ENCODE assay signal across 17 cellular contexts in the genomic region with DNA sequence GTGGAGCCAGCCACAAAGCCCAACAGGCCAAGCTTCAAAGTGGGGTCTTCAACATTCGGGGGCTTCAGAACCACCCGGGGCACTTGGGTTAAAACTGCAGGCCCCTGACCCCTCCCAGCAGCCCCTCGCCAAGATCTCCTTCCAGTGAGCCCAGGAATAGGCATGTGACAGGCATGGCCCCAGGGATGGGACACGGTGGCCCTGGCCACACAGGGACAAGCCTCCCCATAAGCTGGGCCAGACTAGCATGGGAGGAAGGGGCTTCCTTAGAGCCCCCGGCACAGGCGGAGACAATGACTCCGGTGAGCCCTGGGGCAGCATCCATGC.
"Had no signal": no experiment of that assay in that cellular context is flagged by ENCODE, and none has a peak within 500 bp of the region (broad histone marks: within the 10 kb centered on the region; RNA-seq: fewer than 3 reads in every experiment).

No MANE protein-coding gene starts in this region.

- H3K4me1 ChIP-seq: upper lobe of right lung had no signal

- H3K36me3 ChIP-seq: right atrium auricular region, upper lobe of right lung had no signal

- H3K27ac ChIP-seq: right atrium auricular region, suprapubic skin, upper lobe of right lung had no signal

- H3K9me3 ChIP-seq: right atrium auricular region, suprapubic skin, upper lobe of right lung had no signal

- DNase-seq: activated CD4-positive, alpha-beta memory T cell treated with anti-CD3 and anti-CD28 coated beads, Interleukin-2, amount 10 ng/mL, durations not matched to agents 7 days and 5 days; activated T-cell treated with anti-CD3 and anti-CD28 coated beads, Interleukin-2, amount 50 U/mL, for 24 hours; effector memory CD4-positive, alpha-beta T cell; foreskin melanocyte; immature natural killer cell; small intestine; stimulated activated CD4-positive, alpha-beta T cell treated with anti-CD3 and anti-CD28 coated beads, Interleukin-4, amount 100 ng/mL, for 4 hours; stimulated activated CD8-positive, alpha-beta memory T cell treated with anti-CD3 and anti-CD28 coated beads, Interleukin-4, amount 100 ng/mL, for 48 hours; stimulated activated naive CD8-positive, alpha-beta T cell treated with anti-CD3 and anti-CD28 coated beads, Interleukin-15, Interleukin-2, amounts not matched to agents 100 U/mL and 50 U/mL, for 24 hours; T-helper 1 cell; T1000 had no signal

- H3K4me3 ChIP-seq: right atrium auricular region, suprapubic skin, upper lobe of right lung had no signal

- H3K27me3 ChIP-seq: right atrium auricular region, suprapubic skin, upper lobe of right lung had no signal

- ATAC-seq: activated CD4-positive, alpha-beta T cell treated with anti-CD3 and anti-CD28 coated beads for 36 hours; naive thymus-derived CD8-positive, alpha-beta T cell; SK-N-SH treated with all-trans-retinoic acid at 6 μM for 48 hours; stimulated activated naive CD8-positive, alpha-beta T cell treated with anti-CD3 and anti-CD28 coated beads, Interleukin-15, Interleukin-2, amounts not matched to agents 100 U/mL and 50 U/mL, for 24 hours; upper lobe of right lung had no signal
